Comparison of ENCODE assay signal across 8 cellular contexts in the genomic region with DNA sequence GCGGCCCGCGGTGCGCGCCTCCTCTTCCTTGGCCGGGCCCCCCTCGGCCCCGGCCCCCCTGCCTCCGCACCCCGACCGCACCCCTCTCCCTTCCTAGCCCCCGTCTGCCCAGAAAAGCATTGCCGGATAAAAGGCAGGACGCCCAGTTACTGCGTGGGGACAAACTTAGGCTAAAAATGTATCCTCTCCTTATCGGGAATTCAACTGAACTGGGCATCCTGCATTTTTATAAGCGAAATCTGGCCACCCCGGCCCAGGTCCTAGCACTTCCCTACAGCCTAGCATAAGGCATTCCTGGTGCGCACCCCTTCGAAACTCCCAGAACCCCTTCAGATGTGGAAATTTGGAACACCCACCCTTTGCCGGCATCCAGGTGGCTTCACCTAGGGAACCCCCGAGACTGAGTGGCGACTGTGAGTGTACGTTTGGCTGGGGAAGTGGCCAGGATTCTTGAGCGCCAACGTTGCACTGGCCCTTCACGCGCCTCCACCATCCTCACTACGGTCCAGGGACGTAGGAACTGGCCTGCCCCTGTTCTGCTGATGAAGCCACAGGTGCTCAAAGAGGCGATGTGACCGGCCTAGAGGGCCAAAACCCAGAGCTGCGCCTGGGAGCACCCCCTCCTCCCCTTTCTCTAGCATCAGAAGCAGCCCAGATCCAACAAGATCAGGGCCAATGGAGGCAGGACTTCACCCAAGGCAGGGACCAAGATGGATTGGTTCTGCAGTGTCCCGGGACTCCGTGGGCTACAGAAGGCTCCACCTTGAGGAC. TPM values are rescaled to one million over a fixed set of nuclear protein-coding genes. Genes with fewer than 3 reads are reported as not detected.
DNase-seq lines count a peak whose midpoint lies in the region; ATAC-seq and TF ChIP-seq lines count a peak whose summit lies in the region.

No MANE protein-coding gene starts in this region.

- DNase-seq in AG04449 (ENCODE audit: low read depth, low spot score) (no peak), cardiac fibroblast (ENCODE audit: low read depth in 2 of 2) (no peak), naive B cell (no peak), NCI-H1694 treated with DMSO at 0.1 percent for 48 hours (lab: John Stamatoyannopoulos, UW) (no peak), NCI-H510A (lab: John Stamatoyannopoulos, UW) (no peak)

- H3K4me3 ChIP-seq in AG04449 (ENCODE audit: low read depth, low read length): peak overlapping the region; percentile 47
- H3K4me3 ChIP-seq in HUES48 (ENCODE audit: low read depth, low read length): peak overlapping the region; percentile 62; the same call in 1 of the 2 replicates
- H3K4me3 ChIP-seq in cardiac fibroblast (replicated peaks in 1 of 2; ENCODE audit: low read depth in 2 of 2, low read length in 2 of 2): peak overlapping the region; percentile 21 to 24

- no peak overlapping the region for H3K9ac ChIP-seq in HUES48 (ENCODE audit: low read depth, low read length)

- peaks cover 14% of the 10 kb centered on the region; the same call in 1 of the 2 replicates for H3K4me1 ChIP-seq in HUES48 (ENCODE audit: control insufficient read depth, insufficient read depth, low read length)

- H3K4me3 Mint-ChIP-seq in naive B cell: peak overlapping the region; percentile 68 to 87 (median 72)

- POLR2A ChIA-PET in AG04449 (lab: Yijun Ruan, JAX): interaction anchor here (0.6 to 1.0 kb wide), 3 partner anchors 50 to 335 kb away, joined by 3 read pairs; no protein-coding TSS in a partner anchor

- H3K27me3 ChIP-seq in HUES48 (ENCODE audit: control insufficient read depth, insufficient read depth, low read length): peaks cover 23% of the 10 kb centered on the region

- peak overlapping the region in 4 of 6 donors; percentile 49 to 81 (median 62) for H3K27ac Mint-ChIP-seq in naive B cell

- peaks cover 0 to 17% (median 15%) of the 10 kb centered on the region in 3 donors for H3K27me3 Mint-ChIP-seq in naive B cell

- no peaks in the 10 kb centered on the region for H3K36me3 ChIP-seq in HUES48 (ENCODE audit: control insufficient read depth, insufficient read depth, low read length)

- H3K9me3 ChIP-seq in HUES48 (ENCODE audit: control insufficient read depth, insufficient read depth, low read length): no peaks in the 10 kb centered on the region

- no peak for TF ChIP-seq CTCF in AG04449 (IDR thresholded peaks at IDR 0.05; ENCODE audit: insufficient read depth, low read length, missing control alignments)
- no peak for TF ChIP-seq CTCF in cardiac fibroblast (IDR thresholded peaks at IDR 0.05; ENCODE audit: low read depth, low read length)

- no peaks in the 10 kb centered on the region for H3K9me3 Mint-ChIP-seq in naive B cell

- no peak for ATAC-seq in naive B cell (ENCODE audit: low read depth in 2 of 2)
- ATAC-seq in HG03565 (IDR thresholded peaks at IDR 0.05; ENCODE audit: unreplicated experiment): no peak
- ATAC-seq in GM21447 (IDR thresholded peaks at IDR 0.05; ENCODE audit: unreplicated experiment): no peak

- H3K36me3 Mint-ChIP-seq in naive B cell: no peaks in the 10 kb centered on the region

- CTCF ChIA-PET in AG04449 (lab: Yijun Ruan, JAX): interaction anchor here (0.8 to 3.4 kb wide), 5 partner anchors 19 to 262 kb away, joined by 3 to 45 read pairs (median 5); no protein-coding TSS in a partner anchor

- H3K4me1 Mint-ChIP-seq in naive B cell: peaks cover 12 to 24% (median 22%) of the 10 kb centered on the region in 3 donors

- H3K27ac ChIP-seq in HUES48 (ENCODE audit: low read depth, low read length): no peak overlapping the region

RNA-seq across cellular contexts. Expression of a gene that starts 5.7 kb away (rescaled TPM):
- polyA plus RNA-seq in naive B cell (ENCODE audit: low read depth in 6 of 6): 10 to 100 TPM; 48.9 to 87.9 (median 64.8) TPM

RNA-seq across cellular contexts. Expression of a gene that starts 44.4 kb away (rescaled TPM):
- not detected for polyA plus RNA-seq in naive B cell (ENCODE audit: low read depth in 6 of 6)

RNA-seq across cellular contexts. Expression of a gene that starts 44.7 kb away (rescaled TPM):
- polyA plus RNA-seq in naive B cell (ENCODE audit: low read depth in 6 of 6): 1 to 10 TPM in 4 of 6 donors, under 1 TPM in 2; 0.71 to 2.9 (median 1.4) TPM
